ENCODE assay signal across 18 cellular contexts in genomic region chr2:43123981-43124666, GRCh38.
A peak's percentile ranks its signal among the peaks of the same experiment; 100 is the strongest.
DNase-seq lines count a peak whose midpoint lies in the region; ATAC-seq lines count a peak whose summit lies in the region.
"Had no signal": no experiment of that assay in that cellular context is flagged by ENCODE, and none has a peak within 500 bp of the region (broad histone marks: within the 10 kb centered on the region; RNA-seq: fewer than 3 reads in every experiment).

No MANE protein-coding gene starts in this region.

- no peak overlapping the region for H3K4ac ChIP-seq in mesenchymal stem cell (ENCODE audit: low read depth in 1 of 2, low read length in 2 of 2)

- peak; percentile 34 for DNase-seq in activated T-cell treated with anti-CD3 and anti-CD28 coated beads, Interleukin-2, amount 50 U/mL, for 24 hours
- DNase-seq in activated T-cell treated with anti-CD3 and anti-CD28 coated beads, Interleukin-2, amount 50 U/mL, for 4 hours, result no peak
- DNase-seq in mesenchymal stem cell (no peak), MV-4-11 (lab: John Stamatoyannopoulos, UW) (no peak), NCI-H82 treated with DMSO at 0.1 percent for 48 hours (lab: John Stamatoyannopoulos, UW; ENCODE audit: unreplicated experiment) (no peak)
- DNase-seq in stimulated activated naive CD8-positive, alpha-beta T cell treated with anti-CD3 and anti-CD28 coated beads, Interleukin-15, amount 100 ng/mL, for 72 hours, result no peak
- DNase-seq: activated CD4-positive, alpha-beta T cell treated with anti-CD3 and anti-CD28 coated beads, Interleukin-2, amount 50 U/mL, for 1 hour; C1 segment of cervical spinal cord; left lung; NCI-H1092; NCI-H2029 treated with DMSO at 0.1 percent for 48 hours; occipital lobe; right cardiac atrium; transverse colon had no signal

- peaks cover 9% of the 10 kb centered on the region for H3K9me3 Mint-ChIP-seq in activated T-cell treated with anti-CD3 and anti-CD28 coated beads, Interleukin-2, amount 50 U/mL, for 24 hours
- peaks cover 4% of the 10 kb centered on the region for H3K9me3 Mint-ChIP-seq in activated T-cell treated with anti-CD3 and anti-CD28 coated beads, Interleukin-2, amount 50 U/mL, for 4 hours
- H3K9me3 Mint-ChIP-seq in IgD-negative memory B cell, result peaks cover 2 to 5% (median 2%) of the 10 kb centered on the region in 3 donors
- peaks cover 1 to 6% of the 10 kb centered on the region in 2 donors for H3K9me3 Mint-ChIP-seq in stimulated activated naive CD8-positive, alpha-beta T cell treated with anti-CD3 and anti-CD28 coated beads, Interleukin-15, amount 100 ng/mL, for 72 hours

- H2BK12ac ChIP-seq in mesenchymal stem cell (ENCODE audit: low read length in 2 of 2), result no peak overlapping the region

- H2AK5ac ChIP-seq in mesenchymal stem cell (ENCODE audit: low read length, severe bottlenecking), result no peak overlapping the region

- H3K27ac ChIP-seq in mesenchymal stem cell (ENCODE audit: low read length, poor library complexity, severe bottlenecking), result no peak overlapping the region
- H3K27ac ChIP-seq: ascending aorta, KMS-11, left lung had no signal

- peak overlapping the region; percentile 66 for H4K91ac ChIP-seq in mesenchymal stem cell (ENCODE audit: low read length)

- no peaks in the 10 kb centered on the region for H3K36me3 ChIP-seq in mesenchymal stem cell (ENCODE audit: control insufficient read depth in 1 of 2, insufficient read depth in 2 of 2, low read depth in 1 of 2, low read length in 2 of 2)
- H3K36me3 ChIP-seq: ascending aorta, left lung, transverse colon had no signal

- H3K27me3 ChIP-seq in mesenchymal stem cell (ENCODE audit: control insufficient read depth in 1 of 2, insufficient read depth in 1 of 2, low read length in 2 of 2), result no peaks in the 10 kb centered on the region
- H3K27me3 ChIP-seq: ascending aorta, left lung, transverse colon had no signal

- peaks cover 7% of the 10 kb centered on the region for H3K36me3 Mint-ChIP-seq in activated T-cell treated with anti-CD3 and anti-CD28 coated beads, Interleukin-2, amount 50 U/mL, for 24 hours (ENCODE audit: low read depth)
- H3K36me3 Mint-ChIP-seq in activated T-cell treated with anti-CD3 and anti-CD28 coated beads, Interleukin-2, amount 50 U/mL, for 4 hours (ENCODE audit: insufficient read depth), result no peaks in the 10 kb centered on the region
- no peaks in the 10 kb centered on the region for H3K36me3 Mint-ChIP-seq in IgD-negative memory B cell

- H3K79me1 ChIP-seq in mesenchymal stem cell (replicated peaks; ENCODE audit: low read length, poor library complexity, severe bottlenecking), result no peaks in the 10 kb centered on the region

- H2AFZ ChIP-seq in mesenchymal stem cell (ENCODE audit: low read depth, low read length), result no peak overlapping the region

- no peaks in the 10 kb centered on the region for H3K27me3 Mint-ChIP-seq in activated T-cell treated with anti-CD3 and anti-CD28 coated beads, Interleukin-2, amount 50 U/mL, for 24 hours
- H3K27me3 Mint-ChIP-seq in activated T-cell treated with anti-CD3 and anti-CD28 coated beads, Interleukin-2, amount 50 U/mL, for 4 hours (ENCODE audit: low read depth), result no peaks in the 10 kb centered on the region
- peaks cover 1% of the 10 kb centered on the region for H3K27me3 Mint-ChIP-seq in IgD-negative memory B cell
- H3K27me3 Mint-ChIP-seq in stimulated activated naive CD8-positive, alpha-beta T cell treated with anti-CD3 and anti-CD28 coated beads, Interleukin-15, amount 100 ng/mL, for 72 hours, result no peaks in the 10 kb centered on the region

- peak overlapping the region; percentile 50 for H3K27ac Mint-ChIP-seq in activated T-cell treated with anti-CD3 and anti-CD28 coated beads, Interleukin-2, amount 50 U/mL, for 24 hours
- peak overlapping the region in 2 of 3 donors; percentile 61 to 92 for H3K27ac Mint-ChIP-seq in IgD-negative memory B cell
- peak overlapping the region in 1 of 2 donors; percentile 35 for H3K27ac Mint-ChIP-seq in stimulated activated naive CD8-positive, alpha-beta T cell treated with anti-CD3 and anti-CD28 coated beads, Interleukin-15, amount 100 ng/mL, for 72 hours

- peaks cover 6% of the 10 kb centered on the region for H3K9me3 ChIP-seq in mesenchymal stem cell (ENCODE audit: control insufficient read depth, low read length)
- H3K9me3 ChIP-seq: transverse colon had no signal

- H2BK5ac ChIP-seq in mesenchymal stem cell (ENCODE audit: low read depth, low read length, poor library complexity, severe bottlenecking), result no peak overlapping the region

- no peak overlapping the region for H3K18ac ChIP-seq in mesenchymal stem cell (ENCODE audit: low read depth in 1 of 2, low read length in 2 of 2)

- no peak overlapping the region for H3K4me2 ChIP-seq in mesenchymal stem cell (ENCODE audit: low read length, poor library complexity, severe bottlenecking)
- H3K4me2 ChIP-seq: KMS-11 had no signal

- H3K4me1 ChIP-seq in mesenchymal stem cell (ENCODE audit: control insufficient read depth, insufficient read depth, low read depth, low read length), result peaks cover 4% of the 10 kb centered on the region

- no peak overlapping the region for H3K14ac ChIP-seq in mesenchymal stem cell (ENCODE audit: low read length in 2 of 2)

- peaks cover 41% of the 10 kb centered on the region for H3K4me1 Mint-ChIP-seq in activated T-cell treated with anti-CD3 and anti-CD28 coated beads, Interleukin-2, amount 50 U/mL, for 24 hours (ENCODE audit: low read depth)
- peaks cover 36% of the 10 kb centered on the region for H3K4me1 Mint-ChIP-seq in activated T-cell treated with anti-CD3 and anti-CD28 coated beads, Interleukin-2, amount 50 U/mL, for 4 hours (ENCODE audit: low read depth)
- H3K4me1 Mint-ChIP-seq in IgD-negative memory B cell, result peaks cover 24 to 38% (median 29%) of the 10 kb centered on the region in 3 donors
- H3K4me1 Mint-ChIP-seq in stimulated activated naive CD8-positive, alpha-beta T cell treated with anti-CD3 and anti-CD28 coated beads, Interleukin-15, amount 100 ng/mL, for 72 hours, result peaks cover 66% of the 10 kb centered on the region

- 86% methylated on average over 9 of the region's 9 CpGs for WGBS in mesenchymal stem cell

- no peak overlapping the region for H4K8ac ChIP-seq in mesenchymal stem cell (ENCODE audit: low read length)

- no peak overlapping the region for H3K4me3 Mint-ChIP-seq in activated T-cell treated with anti-CD3 and anti-CD28 coated beads, Interleukin-2, amount 50 U/mL, for 24 hours
- H3K4me3 Mint-ChIP-seq in activated T-cell treated with anti-CD3 and anti-CD28 coated beads, Interleukin-2, amount 50 U/mL, for 4 hours, result no peak overlapping the region
- H3K4me3 Mint-ChIP-seq in IgD-negative memory B cell, result peak overlapping the region in 2 of 4 donors; percentile 61 to 65
- peak overlapping the region; percentile 3 to 35 for H3K4me3 Mint-ChIP-seq in stimulated activated naive CD8-positive, alpha-beta T cell treated with anti-CD3 and anti-CD28 coated beads, Interleukin-15, amount 100 ng/mL, for 72 hours

- H3K23ac ChIP-seq in mesenchymal stem cell (ENCODE audit: low read length in 2 of 2), result no peak overlapping the region

- H3K4me3 ChIP-seq in mesenchymal stem cell (ENCODE audit: insufficient read depth in 1 of 2, low read depth in 1 of 2, low read length in 2 of 2), result no peak overlapping the region
- H3K4me3 ChIP-seq: ascending aorta, left lung, transverse colon had no signal

- no peak overlapping the region for H2BK15ac ChIP-seq in mesenchymal stem cell (ENCODE audit: low read depth, poor library complexity, severe bottlenecking)

- H3K9ac ChIP-seq in mesenchymal stem cell (ENCODE audit: low read length), result no peak overlapping the region
- H3K9ac ChIP-seq: KMS-11 had no signal

- H2BK120ac ChIP-seq in mesenchymal stem cell (ENCODE audit: low read depth, low read length), result no peak overlapping the region

- ATAC-seq in activated T-cell treated with anti-CD3 and anti-CD28 coated beads, Interleukin-2, amount 50 U/mL, for 4 hours, result no peak
- no peak for ATAC-seq in stimulated activated naive CD8-positive, alpha-beta T cell treated with anti-CD3 and anti-CD28 coated beads, Interleukin-15, amount 100 ng/mL, for 72 hours
- ATAC-seq in HG02938 (IDR thresholded peaks at IDR 0.05; ENCODE audit: unreplicated experiment), result no peak
- ATAC-seq: left lung, right cardiac atrium had no signal

Comparison
In these comparisons a context has a peak if more than half of its experiments do, and no peak if none do; other contexts are left out.
1. H3K4me3 Mint-ChIP-seq: peak in stimulated activated naive CD8-positive, alpha-beta T cell treated with anti-CD3 and anti-CD28 coated beads, Interleukin-15, amount 100 ng/mL, for 72 hours (2 of 2); none in activated T-cell treated with anti-CD3 and anti-CD28 coated beads, Interleukin-2, amount 50 U/mL, for 24 hours (single experiment) and activated T-cell treated with anti-CD3 and anti-CD28 coated beads, Interleukin-2, amount 50 U/mL, for 4 hours (single experiment).